ENCODE assay signal across 22 cellular contexts in genomic region chr11:2415171-2415570, GRCh38. TPM values are rescaled to one million over a fixed set of nuclear protein-coding genes. Genes with fewer than 3 reads are reported as not detected.
DNase-seq lines count a peak whose midpoint lies in the region; ATAC-seq, FAIRE-seq and TF ChIP-seq lines count a peak whose summit lies in the region.
"Had no signal": no experiment of that assay in that cellular context is flagged by ENCODE, and none has a peak within 500 bp of the region (broad histone marks: within the 10 kb centered on the region; RNA-seq: fewer than 3 reads in every experiment).

No MANE protein-coding gene starts in this region.

- no peak overlapping the region for H3K14ac ChIP-seq in neuronal stem cell (ENCODE audit: low read length)

- H2AK5ac ChIP-seq in neuronal stem cell (ENCODE audit: low read depth, low read length): peak overlapping the region; percentile 9

- no peak overlapping the region for H2BK120ac ChIP-seq in neuronal stem cell (ENCODE audit: low read depth, low read length)

- no peak for FAIRE-seq in kidney (lab: Jason Lieb, UNC)
- FAIRE-seq: GM12878, GM19239 had no signal

- H3K9me3 ChIP-seq in kidney (ENCODE audit: control insufficient read depth in 1 of 2, low read length in 2 of 2) (no peaks in the 10 kb centered on the region), neuronal stem cell (replicated peaks in 1 of 2; ENCODE audit: control insufficient read depth in 2 of 2, insufficient read depth in 1 of 2, low read depth in 1 of 2, low read length in 2 of 2) (no peaks in the 10 kb centered on the region)

- peak overlapping the region; percentile 53 for H4K91ac ChIP-seq in neuronal stem cell (ENCODE audit: low read depth, low read length, poor library complexity)

- no peak for TF ChIP-seq CTCF in kidney (IDR thresholded peaks at IDR 0.05; ENCODE audit: borderline replicate concordance, extremely low read depth, insufficient read depth)

- no peak overlapping the region for H3K27ac ChIP-seq in kidney (ENCODE audit: low read depth in 2 of 2, low read length in 2 of 2)
- H3K27ac ChIP-seq in neuronal stem cell (replicated peaks; ENCODE audit: low read length): no peak overlapping the region

- peak overlapping the region; percentile 97 for H2BK12ac ChIP-seq in neuronal stem cell (ENCODE audit: low read length)

- no peak overlapping the region for H3K4me3 ChIP-seq in kidney (ENCODE audit: low read length in 2 of 2)
- H3K4me3 ChIP-seq in neuronal stem cell (ENCODE audit: low read length in 2 of 2): no peak overlapping the region
- H3K4me3 ChIP-seq: GM12878, GM23338 had no signal

- peak overlapping the region; percentile 85 for H3K18ac ChIP-seq in neuronal stem cell (ENCODE audit: low read length)

- peak; percentile 44 for DNase-seq in Right ventricle myocardium inferior (ENCODE audit: missing footprints)
- no peak for DNase-seq in left ventricle myocardium superior
- peak; percentile 58 for DNase-seq in kidney
- DNase-seq in neuronal stem cell (ENCODE audit: low spot score): no peak
- no peak for DNase-seq in NCI-H69 (lab: John Stamatoyannopoulos, UW)
- DNase-seq: C1 segment of cervical spinal cord; Calu3; CD4-positive, alpha-beta memory T cell; COR-L47; DMS79; EL; GDM1; H9 had no signal

- ATAC-seq in Right ventricle myocardium inferior (no peak), left ventricle myocardium superior (no peak), GM21526 (IDR thresholded peaks at IDR 0.05; ENCODE audit: low FRiP score, unreplicated experiment) (no peak)
- ATAC-seq: GM12878, HCT116 had no signal

- H3K27me3 ChIP-seq in neuronal stem cell (ENCODE audit: control insufficient read depth in 3 of 3, insufficient read depth in 3 of 3, low read depth in 1 of 3, low read length in 3 of 3): no peaks in the 10 kb centered on the region

- peaks cover 0 to 3% of the 10 kb centered on the region in 2 donors for H3K4me1 ChIP-seq in kidney (ENCODE audit: control insufficient read depth in 1 of 2, insufficient read depth in 1 of 2, low read depth in 1 of 2, low read length in 2 of 2)
- H3K4me1 ChIP-seq in neuronal stem cell (ENCODE audit: control insufficient read depth in 2 of 2, insufficient read depth in 1 of 2, low read depth in 1 of 2, low read length in 2 of 2): peaks cover 2 to 3% of the 10 kb centered on the region in 2 donors

- peaks cover 2% of the 10 kb centered on the region for H3K79me1 ChIP-seq in neuronal stem cell (ENCODE audit: low read depth, low read length)

- H3K4ac ChIP-seq in neuronal stem cell (ENCODE audit: low read length): peak overlapping the region; percentile 53

- H2AFZ ChIP-seq in neuronal stem cell (ENCODE audit: low read length): no peak overlapping the region

- H3K4me2 ChIP-seq in neuronal stem cell (ENCODE audit: insufficient read depth, low read length, poor library complexity, severe bottlenecking): no peak overlapping the region
- H3K4me2 ChIP-seq: GM23338 had no signal

- H2BK5ac ChIP-seq in neuronal stem cell (ENCODE audit: low read length): no peak overlapping the region

- no CpG with 5 or more reads among the region's 28 CpGs for WGBS in neuronal stem cell (ENCODE audit: extremely low coverage in 2 of 2, insufficient read length in 2 of 2, insufficient replicate concordance in 1 of 2), 2 donors

- peak overlapping the region; percentile 65 for H3K23ac ChIP-seq in neuronal stem cell (ENCODE audit: low read depth, low read length, poor library complexity)

- intact Hi-C loops in Right ventricle myocardium inferior (cut with DNase I) (no loop called here), left ventricle myocardium superior (cut with micrococcal nuclease) (loop anchor here (10.0 kb wide), 1 partner anchor 220 kb away; no protein-coding TSS in a partner anchor), kidney (cut with DNase I) (loop anchor here (5.0 kb wide), 1 partner anchor 113 kb away; the partner anchor contains the start of genes C11orf21 and TSPAN32)

- no peak overlapping the region for H3K9ac ChIP-seq in kidney (ENCODE audit: low read length in 2 of 2)
- peak overlapping the region; percentile 44 for H3K9ac ChIP-seq in neuronal stem cell (ENCODE audit: low read depth, low read length, poor library complexity)

- H2BK15ac ChIP-seq in neuronal stem cell (ENCODE audit: low read length): peak overlapping the region; percentile 92

- peak overlapping the region; percentile 43 for H4K8ac ChIP-seq in neuronal stem cell (ENCODE audit: low read depth, low read length)

- H3K36me3 ChIP-seq in kidney (ENCODE audit: control insufficient read depth in 1 of 2, insufficient read depth in 2 of 2, low read length in 2 of 2): no peaks in the 10 kb centered on the region
- no peaks in the 10 kb centered on the region for H3K36me3 ChIP-seq in neuronal stem cell (replicated peaks in 1 of 2; ENCODE audit: control insufficient read depth in 2 of 2, insufficient read depth in 2 of 2, low read length in 2 of 2)

RNA-seq across cellular contexts. Expression of gene TSSC4, which starts 14.6 kb away (rescaled TPM):
- total RNA-seq in Right ventricle myocardium inferior (31.4 TPM), left ventricle myocardium superior (34.8 TPM), kidney (42.3 TPM)
- 51.4 TPM for polyA plus RNA-seq in kidney (ENCODE audit: insufficient read depth, low read depth, low replicate concordance)
- polyA plus RNA-seq in neuronal stem cell (2013, experiment 1 of 2): 50.8 TPM
- polyA plus RNA-seq in neuronal stem cell (2013, experiment 2 of 2): 54.1 TPM

RNA-seq across cellular contexts. Expression of gene TRPM5, which starts 29.1 kb away (rescaled TPM):
- total RNA-seq in Right ventricle myocardium inferior (not detected), left ventricle myocardium superior (not detected), kidney (0.25 TPM)
- 0.69 TPM for polyA plus RNA-seq in kidney (ENCODE audit: insufficient read depth, low read depth, low replicate concordance)
- 0.01 TPM for polyA plus RNA-seq in neuronal stem cell (2013, experiment 1 of 2)
- polyA plus RNA-seq in neuronal stem cell (2013, experiment 2 of 2): 0.01 TPM
- total RNA-seq: A172, A673, Calu3, GM12878, GM23338, H4 had no signal
- polyA plus RNA-seq: BJ; CD4-positive, alpha-beta memory T cell; GM12878; GM23338 had no signal

RNA-seq across cellular contexts. Expression of gene KCNQ1, which starts 29.6 kb away (rescaled TPM):
- total RNA-seq in Right ventricle myocardium inferior (40.0 TPM), left ventricle myocardium superior (49.7 TPM), kidney (45.5 TPM)
- polyA plus RNA-seq in kidney (ENCODE audit: insufficient read depth, low read depth, low replicate concordance): 49.4 TPM
- 1.2 TPM for polyA plus RNA-seq in neuronal stem cell (2013, experiment 1 of 2)
- polyA plus RNA-seq in neuronal stem cell (2013, experiment 2 of 2): 1.1 TPM
- total RNA-seq: A673 had no signal
- polyA plus RNA-seq: BJ had no signal

RNA-seq across cellular contexts. Expression of gene CD81, which starts 38.1 kb away (rescaled TPM):
- total RNA-seq in Right ventricle myocardium inferior (531 TPM), left ventricle myocardium superior (653 TPM), kidney (950 TPM)
- polyA plus RNA-seq in kidney (ENCODE audit: insufficient read depth, low read depth, low replicate concordance): 827 TPM
- 200 TPM for polyA plus RNA-seq in neuronal stem cell (2013, experiment 1 of 2)
- 195 TPM for polyA plus RNA-seq in neuronal stem cell (2013, experiment 2 of 2)

Comparison
In these comparisons a context has a peak if more than half of its experiments do, and no peak if none do; other contexts are left out.
1. DNase-seq: peak in Right ventricle myocardium inferior (single experiment) and kidney (single experiment); none in left ventricle myocardium superior (single experiment), neuronal stem cell (single experiment) and NCI-H69 (single experiment).